In genomic region chr10:102799691-102800435, GRCh38 we compare ENCODE assay signal across 14 cellular contexts. TPM values are rescaled to one million over a fixed set of nuclear protein-coding genes. Genes with fewer than 3 reads are reported as not detected.
A peak's percentile ranks its signal among the peaks of the same experiment; 100 is the strongest.
DNase-seq lines count a peak whose midpoint lies in the region; TF ChIP-seq lines count a peak whose summit lies in the region.
"Had no signal": no experiment of that assay in that cellular context is flagged by ENCODE, and none has a peak within 500 bp of the region (broad histone marks: within the 10 kb centered on the region; RNA-seq: fewer than 3 reads in every experiment).

No MANE protein-coding gene starts in this region.

- H3K27ac Mint-ChIP-seq in activated naive CD8-positive, alpha-beta T cell, result peak overlapping the region; percentile 59
- no peak overlapping the region for H3K27ac Mint-ChIP-seq in activated naive CD8-positive, alpha-beta T cell treated with anti-CD3 and anti-CD28 coated beads for 36 hours
- peak overlapping the region; percentile 96 for H3K27ac Mint-ChIP-seq in nephron progenitor cell
- H3K27ac Mint-ChIP-seq in type B pancreatic cell, result peak overlapping the region; percentile 59

- peaks cover 16% of the 10 kb centered on the region for H3K36me3 Mint-ChIP-seq in activated naive CD8-positive, alpha-beta T cell
- peaks cover 20% of the 10 kb centered on the region for H3K36me3 Mint-ChIP-seq in activated naive CD8-positive, alpha-beta T cell treated with anti-CD3 and anti-CD28 coated beads for 36 hours
- H3K36me3 Mint-ChIP-seq in nephron progenitor cell (ENCODE audit: low read depth) (peaks cover 41% of the 10 kb centered on the region), type B pancreatic cell (peaks cover 17% of the 10 kb centered on the region)

- H3K9me3 Mint-ChIP-seq in activated naive CD8-positive, alpha-beta T cell (ENCODE audit: low read depth), result no peaks in the 10 kb centered on the region
- H3K9me3 Mint-ChIP-seq in activated naive CD8-positive, alpha-beta T cell treated with anti-CD3 and anti-CD28 coated beads for 36 hours, result peaks cover 3% of the 10 kb centered on the region
- H3K9me3 Mint-ChIP-seq in nephron progenitor cell (peaks cover 4% of the 10 kb centered on the region), type B pancreatic cell (peaks cover 3% of the 10 kb centered on the region)
- H3K9me3 Mint-ChIP-seq: effector memory CD8-positive, alpha-beta T cell had no signal

- no peak overlapping the region for H3K4me3 Mint-ChIP-seq in activated naive CD8-positive, alpha-beta T cell
- no peak overlapping the region for H3K4me3 Mint-ChIP-seq in activated naive CD8-positive, alpha-beta T cell treated with anti-CD3 and anti-CD28 coated beads for 36 hours
- H3K4me3 Mint-ChIP-seq in nephron progenitor cell (no peak overlapping the region), type B pancreatic cell (no peak overlapping the region)
- H3K4me3 Mint-ChIP-seq: effector memory CD8-positive, alpha-beta T cell had no signal

- TF ChIP-seq CTCF in fibroblast of the aortic adventitia (IDR thresholded peaks at IDR 0.05; ENCODE audit: insufficient read depth, low read length) (peak; percentile 32), nephron progenitor cell (IDR thresholded peaks at IDR 0.05) (no peak), type B pancreatic cell (conservative IDR thresholded peaks at IDR 0.05) (no peak), GM13977 (IDR thresholded peaks at IDR 0.05; ENCODE audit: extremely low read depth, insufficient read depth, missing control alignments) (no peak)

- H3K4me3 ChIP-seq in fibroblast of the aortic adventitia (ENCODE audit: low read depth, low read length), result no peak overlapping the region
- H3K4me3 ChIP-seq: K562 had no signal

- peaks cover 56% of the 10 kb centered on the region for H3K4me1 Mint-ChIP-seq in activated naive CD8-positive, alpha-beta T cell (ENCODE audit: low read depth)
- H3K4me1 Mint-ChIP-seq in activated naive CD8-positive, alpha-beta T cell treated with anti-CD3 and anti-CD28 coated beads for 36 hours, result peaks cover 53% of the 10 kb centered on the region
- H3K4me1 Mint-ChIP-seq in nephron progenitor cell (peaks cover 71% of the 10 kb centered on the region), type B pancreatic cell (ENCODE audit: unreplicated experiment) (peaks cover 45% of the 10 kb centered on the region)

- in situ Hi-C loops in GM13977 (cut with MboI; ENCODE audit: low pct_unique_long_range_greater_than_20kb, low sequenced_read_pairs, unreplicated experiment), result no loop called here

- no peaks in the 10 kb centered on the region for H3K27me3 Mint-ChIP-seq in activated naive CD8-positive, alpha-beta T cell
- H3K27me3 Mint-ChIP-seq in activated naive CD8-positive, alpha-beta T cell treated with anti-CD3 and anti-CD28 coated beads for 36 hours, result no peaks in the 10 kb centered on the region
- no peaks in the 10 kb centered on the region for H3K27me3 Mint-ChIP-seq in nephron progenitor cell (ENCODE audit: low read depth, poor library complexity)
- H3K27me3 Mint-ChIP-seq in type B pancreatic cell, result no peaks in the 10 kb centered on the region
- H3K27me3 Mint-ChIP-seq: effector memory CD8-positive, alpha-beta T cell had no signal

- DNase-seq in activated naive CD8-positive, alpha-beta T cell treated with anti-CD3 and anti-CD28 coated beads for 36 hours, result no peak
- peak; percentile 80 for DNase-seq in fibroblast of the aortic adventitia (ENCODE audit: low read depth)
- DNase-seq in nephron progenitor cell, result no peak
- DNase-seq in type B pancreatic cell (ENCODE audit: extremely low spot score, unreplicated experiment), result no peak
- no peak for DNase-seq in cerebellar nuclear complex (lab: John Stamatoyannopoulos, UW)
- DNase-seq in GM13977 (ENCODE audit: low spot score), result no peak
- no peak for DNase-seq in DMS53 treated with DMSO at 0.1 percent for 48 hours (lab: John Stamatoyannopoulos, UW; ENCODE audit: unreplicated experiment)
- DNase-seq: activated effector memory CD4-positive, alpha-beta T cell treated with anti-CD3 and anti-CD28 coated beads, Interleukin-2, amount 50 U/mL, for 16 hours; DND-41; effector memory CD8-positive, alpha-beta T cell; NCI-H2081 treated with DMSO at 0.1 percent for 48 hours; PC-3 had no signal

RNA-seq across cellular contexts. Expression of gene CYP17A1, which starts 37.4 kb away (rescaled TPM):
- not detected for total RNA-seq in activated naive CD8-positive, alpha-beta T cell treated with anti-CD3 and anti-CD28 coated beads for 36 hours
- total RNA-seq in fibroblast of the aortic adventitia (ENCODE audit: low replicate concordance) (not detected in 2 replicates), type B pancreatic cell (ENCODE audit: low replicate concordance) (0.14 TPM in 1 of 2 replicates, not detected in the other)
- total RNA-seq: PC-3 had no signal

RNA-seq across cellular contexts. Expression of gene BORCS7, which starts 54.2 kb away (rescaled TPM):
- 1 to 10 TPM; 8.5 to 9.5 TPM for total RNA-seq in activated naive CD8-positive, alpha-beta T cell treated with anti-CD3 and anti-CD28 coated beads for 36 hours
- total RNA-seq in fibroblast of the aortic adventitia (ENCODE audit: low replicate concordance) (12.2 and 23.9 TPM in 2 replicates), type B pancreatic cell (ENCODE audit: low replicate concordance) (19.0 and 21.8 TPM in 2 replicates)

RNA-seq across cellular contexts. Expression of gene WBP1L, which starts 56.1 kb away (rescaled TPM):
- total RNA-seq in activated naive CD8-positive, alpha-beta T cell treated with anti-CD3 and anti-CD28 coated beads for 36 hours, result 10 to 100 TPM; 11.8 to 12.0 TPM
- 28.4 and 76.1 TPM in 2 replicates for total RNA-seq in fibroblast of the aortic adventitia (ENCODE audit: low replicate concordance)
- 40.3 and 80.4 TPM in 2 replicates for total RNA-seq in type B pancreatic cell (ENCODE audit: low replicate concordance)
